Comparison of ENCODE assay signal across 8 cellular contexts in the genomic region with DNA sequence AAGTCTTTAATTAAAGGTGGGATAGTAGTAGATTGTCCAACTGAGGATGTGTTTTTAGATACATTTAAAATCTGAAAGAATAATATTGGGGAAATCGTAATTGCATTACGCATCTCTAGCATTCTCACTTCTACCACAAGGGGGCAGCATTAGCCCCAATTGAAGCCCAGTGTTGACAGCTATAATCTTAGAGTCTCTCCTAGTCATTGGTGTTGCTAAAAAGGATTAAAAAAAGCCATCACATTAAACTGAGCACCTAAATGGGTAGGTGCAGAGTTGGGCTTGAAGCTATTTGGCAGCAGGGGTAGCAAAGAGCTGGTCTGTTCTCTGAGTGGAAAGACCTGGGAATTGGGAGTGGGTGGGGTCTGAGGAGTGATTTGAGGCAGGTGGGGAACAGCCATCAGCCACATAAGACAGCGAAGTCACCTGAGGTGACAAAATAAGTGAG.
DNase-seq lines count a peak whose midpoint lies in the region; ATAC-seq and TF ChIP-seq lines count a peak whose summit lies in the region.

No MANE protein-coding gene starts in this region.

- no peaks in the 10 kb centered on the region for H3K27me3 ChIP-seq in BJ (ENCODE audit: control insufficient read depth, insufficient read depth, low read length)

- CTCF ChIA-PET in BJ (lab: Yijun Ruan, JAX): interaction anchor here (0.6 to 1.6 kb wide), 7 partner anchors 11 to 1780 kb away, joined by 3 read pairs; no protein-coding TSS in a partner anchor

- peak; percentile 88 for ATAC-seq in GM18519 (IDR thresholded peaks at IDR 0.05; ENCODE audit: low FRiP score, unreplicated experiment)
- peak; percentile 60 for ATAC-seq in HG03095 (IDR thresholded peaks at IDR 0.05; ENCODE audit: unreplicated experiment)
- ATAC-seq in omental fat pad (ENCODE audit: low FRiP score): peak; percentile 70

- POLR2A ChIA-PET in BJ (lab: Charles Lee): no interaction called here

- H3K36me3 ChIP-seq in BJ (ENCODE audit: control insufficient read depth, insufficient read depth, low read length): no peaks in the 10 kb centered on the region

- no peak for DNase-seq in BJ (ENCODE audit: low read depth)
- DNase-seq in NCI-H748 treated with DMSO at 0.1 percent for 48 hours (lab: John Stamatoyannopoulos, UW): peak; percentile 34
- peak; percentile 62 for DNase-seq in activated CD8-positive, alpha-beta memory T cell treated with anti-CD3 and anti-CD28 coated beads, Interleukin-2, amount 50 U/mL, for 48 hours
- peak; percentile 63 for DNase-seq in fibroblast of pulmonary artery (ENCODE audit: low read depth)
- peak; percentile 38 for DNase-seq in omental fat pad (ENCODE audit: low spot score)
- DNase-seq in T1000 (lab: John Stamatoyannopoulos, UW): no peak

- peak; percentile 84 for TF ChIP-seq CTCF in BJ (IDR thresholded peaks at IDR 0.05; ENCODE audit: insufficient read depth, low read depth, low read length)
- TF ChIP-seq CTCF in fibroblast of pulmonary artery (IDR thresholded peaks at IDR 0.05; ENCODE audit: low read length, missing control alignments): peak; percentile 94
- TF ChIP-seq CTCF in omental fat pad (IDR thresholded peaks at IDR 0.05): no peak

- H3K4me3 ChIP-seq in BJ (ENCODE audit: low read depth, low read length) (no peak overlapping the region), fibroblast of pulmonary artery (replicated peaks; ENCODE audit: low read depth, low read length) (no peak overlapping the region)

Comparison
In these comparisons a context has a peak if more than half of its experiments do, and no peak if none do; other contexts are left out.
1. DNase-seq: peak in NCI-H748 treated with DMSO at 0.1 percent for 48 hours (single experiment), activated CD8-positive, alpha-beta memory T cell treated with anti-CD3 and anti-CD28 coated beads, Interleukin-2, amount 50 U/mL, for 48 hours (single experiment), fibroblast of pulmonary artery (single experiment) and omental fat pad (single experiment); none in BJ (single experiment) and T1000 (single experiment).
2. CTCF ChIP-seq: peak in BJ (single experiment) and fibroblast of pulmonary artery (single experiment); none in omental fat pad (0 of 3).
3. Peak in every context shown above with its lines, with median percentiles within 50 percentile points of each other: ATAC-seq.